ENCODE assay signal across 8 cellular contexts in the genomic region with DNA sequence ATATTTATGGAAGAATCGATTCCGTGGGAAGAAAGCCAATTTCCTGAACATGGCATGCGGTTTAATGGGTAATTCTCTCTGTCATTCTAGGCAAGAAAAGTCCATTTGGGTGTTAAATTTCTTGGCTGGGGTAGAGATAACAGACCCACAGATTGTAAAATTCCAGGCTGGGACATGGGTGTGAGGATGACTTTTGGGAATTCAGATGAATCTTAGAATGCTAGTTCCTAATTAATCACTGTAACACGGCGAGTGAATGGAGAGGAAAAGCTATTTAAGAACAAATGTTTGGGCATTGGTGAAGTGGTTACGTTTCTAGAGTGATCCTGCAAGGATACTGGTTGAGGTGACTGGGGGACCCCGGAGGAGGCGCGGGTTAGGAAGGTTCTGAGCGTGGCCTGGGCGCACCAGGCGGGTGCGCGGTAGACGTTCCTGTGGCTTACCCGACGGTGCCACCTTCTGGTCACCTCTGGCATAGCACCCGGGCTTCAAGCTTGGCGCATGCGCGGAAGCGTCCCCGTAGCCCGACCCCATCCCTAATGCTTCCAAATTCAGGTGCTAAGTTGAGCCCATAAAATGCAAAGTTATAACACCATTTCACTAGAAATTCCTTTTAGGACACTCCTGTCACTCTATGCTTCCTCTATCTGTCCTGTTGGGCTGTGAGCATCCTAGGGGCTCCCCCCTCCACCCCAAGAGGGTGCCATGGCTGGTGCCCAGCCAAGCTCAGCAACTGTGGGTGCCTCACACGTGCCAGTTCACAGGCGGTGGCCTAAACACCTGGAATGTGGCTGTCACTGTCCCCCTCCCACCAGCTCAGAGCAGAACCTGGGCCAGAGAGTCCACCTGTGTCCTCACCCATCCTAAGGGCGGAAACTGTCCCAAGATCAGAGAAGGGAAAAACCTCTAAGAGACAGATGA.
DNase-seq lines count a peak whose midpoint lies in the region; ATAC-seq and TF ChIP-seq lines count a peak whose summit lies in the region.

No MANE protein-coding gene starts in this region.

- TF ChIP-seq EP300 in SK-N-SH (IDR thresholded peaks at IDR 0.05; ENCODE audit: borderline replicate concordance in 1 of 2, low read depth in 1 of 2, low read length in 1 of 2): no peak

- H3K27me3 ChIP-seq in SK-N-SH (ENCODE audit: insufficient read depth) (no peaks in the 10 kb centered on the region), cardiac muscle cell (peaks cover 3% of the 10 kb centered on the region), prostate gland (replicated peaks; ENCODE audit: insufficient read depth) (no peaks in the 10 kb centered on the region)

- no peak overlapping the region for H3K9ac ChIP-seq in SK-N-SH

- H3K4me1 ChIP-seq in SK-N-SH (ENCODE audit: control insufficient read depth in 1 of 2, insufficient read depth in 2 of 2, low read depth in 1 of 2, low read length in 1 of 2) (peaks cover 0 to 7% of the 10 kb centered on the region in 2 experiments; a peak in 1 of 4 replicates), cardiac muscle cell (ENCODE audit: low read depth) (no peaks in the 10 kb centered on the region), prostate gland (replicated peaks) (no peaks in the 10 kb centered on the region)

- H3K4me3 Mint-ChIP-seq in activated naive CD4-positive, alpha-beta T cell treated with anti-CD3 and anti-CD28 coated beads for 36 hours: no peak overlapping the region

- no peak overlapping the region for H3K27ac Mint-ChIP-seq in activated naive CD4-positive, alpha-beta T cell treated with anti-CD3 and anti-CD28 coated beads for 36 hours

- peak; percentile 96 for TF ChIP-seq CTCF in SK-N-SH (IDR thresholded peaks at IDR 0.05)
- peak; percentile 98 for TF ChIP-seq CTCF in cardiac muscle cell (IDR thresholded peaks at IDR 0.05; ENCODE audit: low read depth, low read length)
- peak; percentile 85 to 97 (median 96) for TF ChIP-seq CTCF in prostate gland (IDR thresholded peaks at IDR 0.05)

- CTCF ChIA-PET in SK-N-SH (lab: Yijun Ruan, JAX): interaction anchor here (0.6 to 16.5 kb wide), 59 partner anchors 10 to 663 kb away, joined by 3 to 389 read pairs (median 5); partner anchors contain the start of gene PTPRE
- CTCF ChIA-PET in activated naive CD4-positive, alpha-beta T cell treated with anti-CD3 and anti-CD28 coated beads for 36 hours (lab: Charles Lee): interaction anchor here (0.6 to 10.4 kb wide), 39 partner anchors 9 to 1229 kb away, joined by 3 to 178 read pairs (median 4); partner anchors contain the start of gene PTPRE

- H3K27me3 Mint-ChIP-seq in activated naive CD4-positive, alpha-beta T cell treated with anti-CD3 and anti-CD28 coated beads for 36 hours (ENCODE audit: low read depth): peaks cover 7% of the 10 kb centered on the region

- peaks cover 7% of the 10 kb centered on the region for H3K4me1 Mint-ChIP-seq in activated naive CD4-positive, alpha-beta T cell treated with anti-CD3 and anti-CD28 coated beads for 36 hours (ENCODE audit: low read depth)

- no peaks in the 10 kb centered on the region for H4K20me1 ChIP-seq in SK-N-SH (ENCODE audit: insufficient read depth)

- H3K79me2 ChIP-seq in SK-N-SH (ENCODE audit: insufficient read depth): no peaks in the 10 kb centered on the region

- H3K36me3 ChIP-seq in SK-N-SH (replicated peaks in 1 of 2; ENCODE audit: control insufficient read depth in 1 of 2, insufficient read depth in 2 of 2, low read length in 1 of 2) (no peaks in the 10 kb centered on the region), cardiac muscle cell (no peaks in the 10 kb centered on the region), prostate gland (no peaks in the 10 kb centered on the region)

- H3K9me3 Mint-ChIP-seq in activated naive CD4-positive, alpha-beta T cell treated with anti-CD3 and anti-CD28 coated beads for 36 hours: no peaks in the 10 kb centered on the region

- H3K4me3 ChIP-seq in SK-N-SH (ENCODE audit: low read depth in 2 of 2, low read length in 1 of 2): peak overlapping the region in 1 of 2 experiments; percentile 22; a peak in 2 of 4 replicates
- no peak overlapping the region for H3K4me3 ChIP-seq in cardiac muscle cell
- H3K4me3 ChIP-seq in prostate gland: no peak overlapping the region

- no peak for TF ChIP-seq POLR2A in prostate gland (IDR thresholded peaks at IDR 0.05)

- POLR2A ChIA-PET in SK-N-SH (lab: Yijun Ruan, JAX): interaction anchor here (1.2 kb wide), 1 partner anchor 105 kb away, joined by 3 read pairs; no protein-coding TSS in a partner anchor

- no peak overlapping the region for H2AFZ ChIP-seq in SK-N-SH (ENCODE audit: low read depth)

- 23% methylated on average over 25 of the region's 27 CpGs for WGBS in SK-N-SH (ENCODE audit: low lambda C conversion rate)
- 14% methylated on average over 27 of the region's 27 CpGs for WGBS in prostate gland

- no peak overlapping the region for H3K27ac ChIP-seq in SK-N-SH (ENCODE audit: low read depth in 2 of 2, low read length in 1 of 2)
- H3K27ac ChIP-seq in cardiac muscle cell: no peak overlapping the region
- H3K27ac ChIP-seq in prostate gland: no peak overlapping the region

- TF ChIP-seq RAD21 in SK-N-SH (IDR thresholded peaks at IDR 0.05; ENCODE audit: low read length): peak; percentile 97

- no peaks in the 10 kb centered on the region for H3K9me3 ChIP-seq in SK-N-SH
- no peaks in the 10 kb centered on the region for H3K9me3 ChIP-seq in cardiac muscle cell (ENCODE audit: low read depth)
- H3K9me3 ChIP-seq in prostate gland: no peaks in the 10 kb centered on the region

- H3F3A ChIP-seq in SK-N-SH (replicated peaks; ENCODE audit: insufficient read depth): no peaks in the 10 kb centered on the region

- intact Hi-C loops in activated naive CD4-positive, alpha-beta T cell treated with anti-CD3 and anti-CD28 coated beads for 36 hours (cut with micrococcal nuclease): loop anchor here (1.0 to 5.0 kb wide), 7 partner anchors 20 to 294 kb away; no protein-coding TSS in a partner anchor
- intact Hi-C loops in prostate gland (cut with DNase I): no loop called here

- peak overlapping the region; percentile 61; the same call in 1 of the 2 replicates for H3K4me2 ChIP-seq in SK-N-SH

- H3K9me2 ChIP-seq in SK-N-SH: no peaks in the 10 kb centered on the region

- peak; percentile 62 for DNase-seq in EL
- peak; percentile 83 for DNase-seq in HuH-7.5 (ENCODE audit: low spot score)
- DNase-seq in SK-N-SH: peak; percentile 95
- DNase-seq in activated naive CD4-positive, alpha-beta T cell treated with anti-CD3 and anti-CD28 coated beads for 36 hours: peak; percentile 90
- peak; percentile 70 to 83 for DNase-seq in cardiac muscle cell (ENCODE audit: low read depth in 1 of 2, low spot score in 1 of 2)
- DNase-seq in prostate gland (ENCODE audit: low spot score): peak; percentile 76

- ATAC-seq in GM21529 (IDR thresholded peaks at IDR 0.05; ENCODE audit: unreplicated experiment) (peak; percentile 90), GM21717 (IDR thresholded peaks at IDR 0.05; ENCODE audit: unreplicated experiment) (no peak)

- H3K36me3 Mint-ChIP-seq in activated naive CD4-positive, alpha-beta T cell treated with anti-CD3 and anti-CD28 coated beads for 36 hours (ENCODE audit: low read depth): no peaks in the 10 kb centered on the region

TF ChIP-seq in SK-N-SH, 30 proteins besides CTCF, POLR2A, EP300 and RAD21 (continues in another document):
- TF ChIP-seq NRF1 (IDR thresholded peaks at IDR 0.05; ENCODE audit: low read depth, low read length): peak; percentile 69
- TF ChIP-seq EZH2phosphoT487 (IDR thresholded peaks at IDR 0.05; ENCODE audit: borderline replicate concordance, low read depth): no peak
- no peak for TF ChIP-seq MAX (IDR thresholded peaks at IDR 0.05; ENCODE audit: low read depth)
- TF ChIP-seq FOXM1 (IDR thresholded peaks at IDR 0.05; ENCODE audit: low read depth): no peak
- TF ChIP-seq RCOR1 (IDR thresholded peaks at IDR 0.05; ENCODE audit: low read length): no peak
- TF ChIP-seq GATA2 (CRISPR knock-in tag; IDR thresholded peaks at IDR 0.05): no peak
- no peak for TF ChIP-seq MXI1 (IDR thresholded peaks at IDR 0.05; ENCODE audit: low read depth, low read length)
- TF ChIP-seq, protein P1, sequence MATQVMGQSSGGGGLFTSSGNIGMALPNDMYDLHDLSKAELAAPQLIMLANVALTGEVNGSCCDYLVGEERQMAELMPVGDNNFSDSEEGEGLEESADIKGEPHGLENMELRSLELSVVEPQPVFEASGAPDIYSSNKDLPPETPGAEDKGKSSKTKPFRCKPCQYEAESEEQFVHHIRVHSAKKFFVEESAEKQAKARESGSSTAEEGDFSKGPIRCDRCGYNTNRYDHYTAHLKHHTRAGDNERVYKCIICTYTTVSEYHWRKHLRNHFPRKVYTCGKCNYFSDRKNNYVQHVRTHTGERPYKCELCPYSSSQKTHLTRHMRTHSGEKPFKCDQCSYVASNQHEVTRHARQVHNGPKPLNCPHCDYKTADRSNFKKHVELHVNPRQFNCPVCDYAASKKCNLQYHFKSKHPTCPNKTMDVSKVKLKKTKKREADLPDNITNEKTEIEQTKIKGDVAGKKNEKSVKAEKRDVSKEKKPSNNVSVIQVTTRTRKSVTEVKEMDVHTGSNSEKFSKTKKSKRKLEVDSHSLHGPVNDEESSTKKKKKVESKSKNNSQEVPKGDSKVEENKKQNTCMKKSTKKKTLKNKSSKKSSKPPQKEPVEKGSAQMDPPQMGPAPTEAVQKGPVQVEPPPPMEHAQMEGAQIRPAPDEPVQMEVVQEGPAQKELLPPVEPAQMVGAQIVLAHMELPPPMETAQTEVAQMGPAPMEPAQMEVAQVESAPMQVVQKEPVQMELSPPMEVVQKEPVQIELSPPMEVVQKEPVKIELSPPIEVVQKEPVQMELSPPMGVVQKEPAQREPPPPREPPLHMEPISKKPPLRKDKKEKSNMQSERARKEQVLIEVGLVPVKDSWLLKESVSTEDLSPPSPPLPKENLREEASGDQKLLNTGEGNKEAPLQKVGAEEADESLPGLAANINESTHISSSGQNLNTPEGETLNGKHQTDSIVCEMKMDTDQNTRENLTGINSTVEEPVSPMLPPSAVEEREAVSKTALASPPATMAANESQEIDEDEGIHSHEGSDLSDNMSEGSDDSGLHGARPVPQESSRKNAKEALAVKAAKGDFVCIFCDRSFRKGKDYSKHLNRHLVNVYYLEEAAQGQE (IDR thresholded peaks at IDR 0.05; ENCODE audit: low read depth, low read length): no peak
- no peak for TF ChIP-seq FOSL2 (IDR thresholded peaks at IDR 0.05; ENCODE audit: borderline replicate concordance, low read depth)
- no peak for TF ChIP-seq PBX3 (IDR thresholded peaks at IDR 0.05)
